10 cellular contexts compared by ENCODE assay signal in the genomic region with DNA sequence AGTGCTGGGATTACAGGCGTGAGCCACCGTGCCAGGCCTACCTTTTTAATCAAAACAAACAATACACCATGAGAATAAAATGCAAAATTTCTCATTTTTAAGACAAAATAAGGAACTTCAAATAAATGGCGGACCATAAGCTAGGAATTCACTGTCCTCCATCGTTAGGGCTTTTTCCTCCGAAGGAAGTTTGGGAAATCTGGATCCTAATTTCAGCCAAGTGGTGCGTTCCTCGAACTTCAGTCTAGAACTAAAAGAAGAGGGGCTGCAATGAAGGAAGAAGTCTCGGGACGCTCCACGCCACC. TPM values are rescaled to one million over a fixed set of nuclear protein-coding genes. Genes with fewer than 3 reads are reported as not detected.
DNase-seq lines count a peak whose midpoint lies in the region; ATAC-seq and TF ChIP-seq lines count a peak whose summit lies in the region.
"Had no signal": no experiment of that assay in that cellular context is flagged by ENCODE, and none has a peak within 500 bp of the region (broad histone marks: within the 10 kb centered on the region; RNA-seq: fewer than 3 reads in every experiment).

No MANE protein-coding gene starts in this region.

- peaks cover 2% of the 10 kb centered on the region for H3K27me3 Mint-ChIP-seq in activated CD4-positive, alpha-beta T cell treated with anti-CD3 and anti-CD28 coated beads, Interleukin-2, amount 10 ng/mL, durations not matched to agents 24 days and 14 days

- H3K4me3 ChIP-seq in adipocyte (ENCODE audit: low read length) (peak overlapping the region; percentile 98), left lung (peak overlapping the region; percentile 74)

- peaks cover 20% of the 10 kb centered on the region for H3K4me1 ChIP-seq in adipocyte (ENCODE audit: control insufficient read depth, insufficient read depth, low read length)
- peaks cover 14 to 31% of the 10 kb centered on the region in 2 donors for H3K4me1 ChIP-seq in left lung
- H3K4me1 ChIP-seq: BE2C had no signal

- H3K9ac ChIP-seq in adipocyte (ENCODE audit: low read length): peak overlapping the region; percentile 63

- H3K27ac ChIP-seq in left lung (peak overlapping the region; percentile 88 to 91), temporal lobe (ENCODE audit: low read depth, low read length) (peak overlapping the region; percentile 23)

- no peaks in the 10 kb centered on the region for H3K9me3 Mint-ChIP-seq in activated CD4-positive, alpha-beta T cell treated with anti-CD3 and anti-CD28 coated beads, Interleukin-2, amount 10 ng/mL, durations not matched to agents 24 days and 14 days

- H3K36me3 ChIP-seq in adipocyte (ENCODE audit: control insufficient read depth, insufficient read depth, low read length, severe bottlenecking): peaks cover 3% of the 10 kb centered on the region
- H3K36me3 ChIP-seq in left lung: no peaks in the 10 kb centered on the region
- H3K36me3 ChIP-seq: BE2C had no signal

- TF ChIP-seq CTCF in left lung (IDR thresholded peaks at IDR 0.05): no peak

- H3K36me3 Mint-ChIP-seq in activated CD4-positive, alpha-beta T cell treated with anti-CD3 and anti-CD28 coated beads, Interleukin-2, amount 10 ng/mL, durations not matched to agents 24 days and 14 days (ENCODE audit: low read depth): no peaks in the 10 kb centered on the region

- DNase-seq in activated CD4-positive, alpha-beta T cell treated with anti-CD3 and anti-CD28 coated beads, Interleukin-2, amount 10 ng/mL, durations not matched to agents 24 days and 14 days: no peak
- no peak for DNase-seq in activated CD4-positive, alpha-beta T cell treated with anti-CD3 and anti-CD28 coated beads, Interleukin-2, amount 50 U/mL, for 4 hours
- DNase-seq in adipocyte (ENCODE audit: low read depth): no peak
- no peak for DNase-seq in left lung
- no peak for DNase-seq in iPS-NIHi11 (ENCODE audit: low spot score)

- no peaks in the 10 kb centered on the region for H3K27me3 ChIP-seq in adipocyte (replicated peaks; ENCODE audit: control insufficient read depth, insufficient read depth, low read length)
- H3K27me3 ChIP-seq in left lung: no peaks in the 10 kb centered on the region

- H3K9me3 ChIP-seq in adipocyte (ENCODE audit: control insufficient read depth, low read length) (no peaks in the 10 kb centered on the region), left lung (no peaks in the 10 kb centered on the region)
- H3K9me3 ChIP-seq: BE2C had no signal

- intact Hi-C loops in activated CD4-positive, alpha-beta T cell treated with anti-CD3 and anti-CD28 coated beads, Interleukin-2, amount 10 ng/mL, durations not matched to agents 24 days and 14 days (cut with micrococcal nuclease): loop anchor here (2.0 kb wide), 1 partner anchor 277 kb away; a partner anchor contains a TSS
- intact Hi-C loops in left lung (cut with DNase I): no loop called here

- H3K4me3 Mint-ChIP-seq in activated CD4-positive, alpha-beta T cell treated with anti-CD3 and anti-CD28 coated beads, Interleukin-2, amount 10 ng/mL, durations not matched to agents 24 days and 14 days: peak overlapping the region; percentile 94

- ATAC-seq in left lung (no peak), HG03045 (IDR thresholded peaks at IDR 0.05; ENCODE audit: unreplicated experiment) (no peak), GM21381 (IDR thresholded peaks at IDR 0.05; ENCODE audit: unreplicated experiment) (no peak)

- peak overlapping the region; percentile 93 for H3K27ac Mint-ChIP-seq in activated CD4-positive, alpha-beta T cell treated with anti-CD3 and anti-CD28 coated beads, Interleukin-2, amount 10 ng/mL, durations not matched to agents 24 days and 14 days

- peaks cover 19% of the 10 kb centered on the region for H3K4me1 Mint-ChIP-seq in activated CD4-positive, alpha-beta T cell treated with anti-CD3 and anti-CD28 coated beads, Interleukin-2, amount 10 ng/mL, durations not matched to agents 24 days and 14 days

RNA-seq across cellular contexts. Expression of a gene that starts 0.3 kb away (rescaled TPM):
- not detected in 2 replicates for total RNA-seq in activated CD4-positive, alpha-beta T cell treated with anti-CD3 and anti-CD28 coated beads, Interleukin-2, amount 10 ng/mL, durations not matched to agents 24 days and 14 days
- total RNA-seq in left lung (not detected), temporal lobe (0.25 TPM)
- total RNA-seq: myocyte had no signal

RNA-seq across cellular contexts. Expression of a gene that starts 0.8 kb away (rescaled TPM):
- total RNA-seq in activated CD4-positive, alpha-beta T cell treated with anti-CD3 and anti-CD28 coated beads, Interleukin-2, amount 10 ng/mL, durations not matched to agents 24 days and 14 days: 47.4 and 47.8 TPM in 2 replicates
- total RNA-seq in left lung (100 to 1,000 TPM; 140 to 207 TPM), temporal lobe (37.1 TPM)
